Comparison of ENCODE assay signal across 1 cellular context in the genomic region with DNA sequence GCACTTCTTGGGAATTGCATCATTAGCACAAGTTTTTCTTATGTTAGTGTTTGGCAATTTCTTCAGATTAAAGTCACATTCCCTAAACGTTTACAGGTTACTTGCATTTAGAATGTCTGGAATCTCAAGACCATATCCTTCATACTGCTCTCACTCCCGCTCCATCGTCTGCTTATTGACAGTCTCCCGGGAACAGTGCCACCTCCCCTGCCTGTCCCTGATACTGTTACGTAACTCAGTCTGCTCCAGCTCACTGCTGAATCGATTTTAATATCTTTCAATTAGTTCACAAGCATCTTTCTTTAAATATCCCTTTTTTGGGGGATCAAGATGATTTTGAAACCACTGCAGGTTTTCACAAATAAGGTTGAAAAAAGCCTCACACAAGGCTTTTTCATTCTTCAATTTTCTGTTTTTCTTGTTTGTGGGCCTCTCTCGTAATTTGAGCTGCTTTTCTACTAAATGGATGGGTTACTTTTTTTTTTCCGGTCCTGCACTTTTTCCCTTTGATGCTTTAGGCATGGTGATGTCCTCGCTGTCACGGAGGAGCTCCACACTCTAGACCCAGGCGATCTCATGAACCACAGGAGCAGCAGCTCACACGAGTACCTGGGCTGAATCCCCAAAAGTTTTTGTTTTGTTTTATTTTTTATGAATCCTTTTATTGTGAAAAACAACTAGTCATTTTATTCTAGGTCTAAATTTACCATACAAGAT.
TF ChIP-seq lines count a peak whose summit lies in the region.

No MANE protein-coding gene starts in this region.

TF ChIP-seq in liver, 16 proteins besides CTCF, POLR2A, EP300 and RAD21 (continued from another document):
- TF ChIP-seq, protein P1, sequence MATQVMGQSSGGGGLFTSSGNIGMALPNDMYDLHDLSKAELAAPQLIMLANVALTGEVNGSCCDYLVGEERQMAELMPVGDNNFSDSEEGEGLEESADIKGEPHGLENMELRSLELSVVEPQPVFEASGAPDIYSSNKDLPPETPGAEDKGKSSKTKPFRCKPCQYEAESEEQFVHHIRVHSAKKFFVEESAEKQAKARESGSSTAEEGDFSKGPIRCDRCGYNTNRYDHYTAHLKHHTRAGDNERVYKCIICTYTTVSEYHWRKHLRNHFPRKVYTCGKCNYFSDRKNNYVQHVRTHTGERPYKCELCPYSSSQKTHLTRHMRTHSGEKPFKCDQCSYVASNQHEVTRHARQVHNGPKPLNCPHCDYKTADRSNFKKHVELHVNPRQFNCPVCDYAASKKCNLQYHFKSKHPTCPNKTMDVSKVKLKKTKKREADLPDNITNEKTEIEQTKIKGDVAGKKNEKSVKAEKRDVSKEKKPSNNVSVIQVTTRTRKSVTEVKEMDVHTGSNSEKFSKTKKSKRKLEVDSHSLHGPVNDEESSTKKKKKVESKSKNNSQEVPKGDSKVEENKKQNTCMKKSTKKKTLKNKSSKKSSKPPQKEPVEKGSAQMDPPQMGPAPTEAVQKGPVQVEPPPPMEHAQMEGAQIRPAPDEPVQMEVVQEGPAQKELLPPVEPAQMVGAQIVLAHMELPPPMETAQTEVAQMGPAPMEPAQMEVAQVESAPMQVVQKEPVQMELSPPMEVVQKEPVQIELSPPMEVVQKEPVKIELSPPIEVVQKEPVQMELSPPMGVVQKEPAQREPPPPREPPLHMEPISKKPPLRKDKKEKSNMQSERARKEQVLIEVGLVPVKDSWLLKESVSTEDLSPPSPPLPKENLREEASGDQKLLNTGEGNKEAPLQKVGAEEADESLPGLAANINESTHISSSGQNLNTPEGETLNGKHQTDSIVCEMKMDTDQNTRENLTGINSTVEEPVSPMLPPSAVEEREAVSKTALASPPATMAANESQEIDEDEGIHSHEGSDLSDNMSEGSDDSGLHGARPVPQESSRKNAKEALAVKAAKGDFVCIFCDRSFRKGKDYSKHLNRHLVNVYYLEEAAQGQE (IDR thresholded peaks at IDR 0.05): no peak
- TF ChIP-seq FOXA2 (IDR thresholded peaks at IDR 0.05): peak; percentile 81
- TF ChIP-seq RXRA (IDR thresholded peaks at IDR 0.05): peak in 1 of 2 donors; percentile 28
- TF ChIP-seq, protein P2, sequence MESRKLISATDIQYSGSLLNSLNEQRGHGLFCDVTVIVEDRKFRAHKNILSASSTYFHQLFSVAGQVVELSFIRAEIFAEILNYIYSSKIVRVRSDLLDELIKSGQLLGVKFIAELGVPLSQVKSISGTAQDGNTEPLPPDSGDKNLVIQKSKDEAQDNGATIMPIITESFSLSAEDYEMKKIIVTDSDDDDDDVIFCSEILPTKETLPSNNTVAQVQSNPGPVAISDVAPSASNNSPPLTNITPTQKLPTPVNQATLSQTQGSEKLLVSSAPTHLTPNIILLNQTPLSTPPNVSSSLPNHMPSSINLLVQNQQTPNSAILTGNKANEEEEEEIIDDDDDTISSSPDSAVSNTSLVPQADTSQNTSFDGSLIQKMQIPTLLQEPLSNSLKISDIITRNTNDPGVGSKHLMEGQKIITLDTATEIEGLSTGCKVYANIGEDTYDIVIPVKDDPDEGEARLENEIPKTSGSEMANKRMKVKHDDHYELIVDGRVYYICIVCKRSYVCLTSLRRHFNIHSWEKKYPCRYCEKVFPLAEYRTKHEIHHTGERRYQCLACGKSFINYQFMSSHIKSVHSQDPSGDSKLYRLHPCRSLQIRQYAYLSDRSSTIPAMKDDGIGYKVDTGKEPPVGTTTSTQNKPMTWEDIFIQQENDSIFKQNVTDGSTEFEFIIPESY (IDR thresholded peaks at IDR 0.05): no peak
- peak; percentile 14 for TF ChIP-seq YY1 (IDR thresholded peaks at IDR 0.05)
- no peak for TF ChIP-seq HNF4G (IDR thresholded peaks at IDR 0.05)
- TF ChIP-seq NR2F2 (IDR thresholded peaks at IDR 0.05): no peak
- TF ChIP-seq, protein P3, sequence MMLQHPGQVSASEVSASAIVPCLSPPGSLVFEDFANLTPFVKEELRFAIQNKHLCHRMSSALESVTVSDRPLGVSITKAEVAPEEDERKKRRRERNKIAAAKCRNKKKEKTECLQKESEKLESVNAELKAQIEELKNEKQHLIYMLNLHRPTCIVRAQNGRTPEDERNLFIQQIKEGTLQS (IDR thresholded peaks at IDR 0.05): no peak
- TF ChIP-seq EGR1 (IDR thresholded peaks at IDR 0.05; ENCODE audit: low read depth in 2 of 2): no peak
- TF ChIP-seq, protein P4, sequence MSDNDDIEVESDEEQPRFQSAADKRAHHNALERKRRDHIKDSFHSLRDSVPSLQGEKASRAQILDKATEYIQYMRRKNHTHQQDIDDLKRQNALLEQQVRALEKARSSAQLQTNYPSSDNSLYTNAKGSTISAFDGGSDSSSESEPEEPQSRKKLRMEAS (IDR thresholded peaks at IDR 0.05): no peak
- no peak for TF ChIP-seq SP1 (IDR thresholded peaks at IDR 0.05)
- TF ChIP-seq JUND (IDR thresholded peaks at IDR 0.05): peak in 1 of 2 donors; percentile 15
- no peak for TF ChIP-seq GABPA (IDR thresholded peaks at IDR 0.05 in 1 of 2, conservative IDR thresholded peaks at IDR 0.05 in 1 of 2)
- TF ChIP-seq HNF4A (conservative IDR thresholded peaks at IDR 0.05): peak; percentile 55 to 57
- TF ChIP-seq TAF1 (conservative IDR thresholded peaks at IDR 0.05): no peak
